Comparison of ENCODE assay signal across 10 cellular contexts in the genomic region with DNA sequence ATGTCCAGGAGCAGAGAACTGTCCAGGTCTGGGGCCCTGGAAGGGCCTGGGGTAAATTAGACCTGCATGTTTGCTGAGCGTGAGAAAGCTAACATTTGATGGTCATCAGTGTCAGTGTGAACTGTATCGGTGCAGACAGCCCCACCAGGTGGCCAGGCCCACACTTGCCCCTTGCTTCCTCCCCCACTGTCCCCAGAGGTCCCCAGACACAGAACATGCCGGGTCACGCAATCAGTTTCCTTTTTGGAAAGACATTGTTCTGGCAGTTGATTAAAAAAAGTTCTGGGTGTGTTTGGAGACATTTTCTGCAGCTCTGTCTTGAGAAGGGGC. TPM values are rescaled to one million over a fixed set of nuclear protein-coding genes. Genes with fewer than 3 reads are reported as not detected.
DNase-seq lines count a peak whose midpoint lies in the region; ATAC-seq and TF ChIP-seq lines count a peak whose summit lies in the region.
"Had no signal": no experiment of that assay in that cellular context is flagged by ENCODE, and none has a peak within 500 bp of the region (broad histone marks: within the 10 kb centered on the region; RNA-seq: fewer than 3 reads in every experiment).

No MANE protein-coding gene starts in this region.

- no peaks in the 10 kb centered on the region for H3K36me3 Mint-ChIP-seq in endodermal cell (ENCODE audit: low read depth)
- H3K36me3 Mint-ChIP-seq in progenitor cell of endocrine pancreas (ENCODE audit: insufficient read depth) = no peaks in the 10 kb centered on the region

- H3K4me1 Mint-ChIP-seq in endodermal cell = peaks cover 17% of the 10 kb centered on the region
- H3K4me1 Mint-ChIP-seq in progenitor cell of endocrine pancreas (ENCODE audit: low read depth) = peaks cover 22% of the 10 kb centered on the region

- peaks cover 55% of the 10 kb centered on the region for H3K27me3 ChIP-seq in SK-N-SH (ENCODE audit: insufficient read depth)
- H3K27me3 ChIP-seq in endodermal cell (ENCODE audit: control insufficient read depth, insufficient read depth, low read length, poor library complexity, severe bottlenecking) = peaks cover 50% of the 10 kb centered on the region

- 25% methylated on average over 4 of the region's 4 CpGs for WGBS in SK-N-SH (ENCODE audit: low lambda C conversion rate)
- 68 to 88% methylated on average over 3 to 4 of the region's 4 CpGs for WGBS in endodermal cell (ENCODE audit: insufficient coverage in 1 of 2, insufficient read length in 1 of 2), 2 experiments

- no peak for TF ChIP-seq RAD21 in SK-N-SH (IDR thresholded peaks at IDR 0.05; ENCODE audit: low read length)

- H3K4me3 Mint-ChIP-seq in endodermal cell = peak overlapping the region; percentile 56
- H3K4me3 Mint-ChIP-seq in progenitor cell of endocrine pancreas (ENCODE audit: low read depth) = peak overlapping the region; percentile 77

- H3K79me2 ChIP-seq in SK-N-SH (ENCODE audit: insufficient read depth) = no peaks in the 10 kb centered on the region

- H2AFZ ChIP-seq in SK-N-SH (ENCODE audit: low read depth) = no peak overlapping the region

- no peak overlapping the region for H3K4me2 ChIP-seq in SK-N-SH

- H3F3A ChIP-seq in SK-N-SH (replicated peaks; ENCODE audit: insufficient read depth) = no peaks in the 10 kb centered on the region

- TF ChIP-seq CTCF in SK-N-SH (IDR thresholded peaks at IDR 0.05) (no peak), endodermal cell (conservative IDR thresholded peaks at IDR 0.05) (peak; percentile 53), progenitor cell of endocrine pancreas (IDR thresholded peaks at IDR 0.05; ENCODE audit: unreplicated experiment) (peak; percentile 45)

- H4K20me1 ChIP-seq in SK-N-SH (ENCODE audit: insufficient read depth) = no peaks in the 10 kb centered on the region

- H3K27me3 Mint-ChIP-seq in endodermal cell (ENCODE audit: insufficient read depth) (peaks cover 43% of the 10 kb centered on the region), progenitor cell of endocrine pancreas (peaks cover 27% of the 10 kb centered on the region)

- H3K4me1 ChIP-seq in SK-N-SH (ENCODE audit: control insufficient read depth in 1 of 2, insufficient read depth in 2 of 2, low read depth in 1 of 2, low read length in 1 of 2) (no peaks in the 10 kb centered on the region; a peak in 1 of 4 replicates), endodermal cell (ENCODE audit: control insufficient read depth, insufficient read depth, low read length) (no peaks in the 10 kb centered on the region)

- H3K9me3 Mint-ChIP-seq in endodermal cell (no peaks in the 10 kb centered on the region), progenitor cell of endocrine pancreas (ENCODE audit: low read depth) (no peaks in the 10 kb centered on the region)

- H3K9me3 ChIP-seq in SK-N-SH = no peaks in the 10 kb centered on the region
- no peaks in the 10 kb centered on the region for H3K9me3 ChIP-seq in endodermal cell (ENCODE audit: control insufficient read depth, low read length)

- DNase-seq in SK-N-SH (no peak), MV-4-11 (lab: John Stamatoyannopoulos, UW) (peak; percentile 48), endodermal cell (no peak), progenitor cell of endocrine pancreas (ENCODE audit: low spot score, unreplicated experiment) (no peak), kidney glomerular epithelial cell (lab: John Stamatoyannopoulos, UW) (no peak)

- H3K9ac ChIP-seq in SK-N-SH = no peak overlapping the region
- H3K9ac ChIP-seq in endodermal cell (ENCODE audit: extremely low read depth, low read length, poor library complexity, severe bottlenecking) = no peak overlapping the region

- POLR2A ChIA-PET in SK-N-SH (lab: Yijun Ruan, JAX) = no interaction called here

- CTCF ChIA-PET in SK-N-SH (lab: Yijun Ruan, JAX) = interaction anchor here (1.0 to 6.5 kb wide), 16 partner anchors 9 to 482 kb away, joined by 3 to 44 read pairs (median 7); no protein-coding TSS in a partner anchor

- H3K27ac ChIP-seq in SK-N-SH (ENCODE audit: low read depth in 2 of 2, low read length in 1 of 2) (no peak overlapping the region), endodermal cell (ENCODE audit: low read depth, low read length) (no peak overlapping the region)

- H3K9me2 ChIP-seq in SK-N-SH = no peaks in the 10 kb centered on the region

- TF ChIP-seq EP300 in SK-N-SH (IDR thresholded peaks at IDR 0.05; ENCODE audit: borderline replicate concordance in 1 of 2, low read depth in 1 of 2, low read length in 1 of 2) = no peak

- ATAC-seq in SK-N-SH treated with all-trans-retinoic acid at 6 μM for 48 hours (no peak), GM19395 (IDR thresholded peaks at IDR 0.05; ENCODE audit: unreplicated experiment) (no peak), HG02981 (IDR thresholded peaks at IDR 0.05; ENCODE audit: unreplicated experiment) (no peak)

- H3K36me3 ChIP-seq in SK-N-SH (replicated peaks in 1 of 2; ENCODE audit: control insufficient read depth in 1 of 2, insufficient read depth in 2 of 2, low read length in 1 of 2) (no peaks in the 10 kb centered on the region), endodermal cell (ENCODE audit: control insufficient read depth, insufficient read depth, low read length) (no peaks in the 10 kb centered on the region)

- H3K4me3 ChIP-seq in SK-N-SH (ENCODE audit: low read depth in 2 of 2, low read length in 1 of 2) (no peak overlapping the region), endodermal cell (ENCODE audit: low read length) (no peak overlapping the region)

- H3K27ac Mint-ChIP-seq in endodermal cell = no peak overlapping the region
- H3K27ac Mint-ChIP-seq in progenitor cell of endocrine pancreas = no peak overlapping the region

TF ChIP-seq in SK-N-SH, 30 proteins besides CTCF, POLR2A, EP300 and RAD21:
- TF ChIP-seq SMC3 (IDR thresholded peaks at IDR 0.05; ENCODE audit: low read depth, low read length) (0 out of 2 replicates have a peak, but pooled peaks have one; percentile 5), MEF2A (IDR thresholded peaks at IDR 0.05; ENCODE audit: borderline replicate concordance, low read depth) (no peak)

TF ChIP-seq in SK-N-SH treated with all-trans-retinoic acid at 6 μM for 48 hours, 23 proteins besides CTCF, POLR2A, EP300 and RAD21:
- TF ChIP-seq, protein P1, sequence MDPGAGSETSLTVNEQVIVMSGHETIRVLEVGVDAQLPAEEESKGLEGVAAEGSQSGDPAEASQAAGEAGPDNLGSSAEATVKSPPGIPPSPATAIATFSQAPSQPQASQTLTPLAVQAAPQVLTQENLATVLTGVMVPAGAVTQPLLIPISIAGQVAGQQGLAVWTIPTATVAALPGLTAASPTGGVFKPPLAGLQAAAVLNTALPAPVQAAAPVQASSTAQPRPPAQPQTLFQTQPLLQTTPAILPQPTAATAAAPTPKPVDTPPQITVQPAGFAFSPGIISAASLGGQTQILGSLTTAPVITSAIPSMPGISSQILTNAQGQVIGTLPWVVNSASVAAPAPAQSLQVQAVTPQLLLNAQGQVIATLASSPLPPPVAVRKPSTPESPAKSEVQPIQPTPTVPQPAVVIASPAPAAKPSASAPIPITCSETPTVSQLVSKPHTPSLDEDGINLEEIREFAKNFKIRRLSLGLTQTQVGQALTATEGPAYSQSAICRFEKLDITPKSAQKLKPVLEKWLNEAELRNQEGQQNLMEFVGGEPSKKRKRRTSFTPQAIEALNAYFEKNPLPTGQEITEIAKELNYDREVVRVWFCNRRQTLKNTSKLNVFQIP (CRISPR knock-in tag; IDR thresholded peaks at IDR 0.05; ENCODE audit: borderline replicate concordance, low read depth) = no peak
- TF ChIP-seq TCF4 (CRISPR knock-in tag; IDR thresholded peaks at IDR 0.05; ENCODE audit: borderline replicate concordance) = no peak
- no peak for TF ChIP-seq ZC3H10 (CRISPR knock-in tag; IDR thresholded peaks at IDR 0.05)
- TF ChIP-seq BACH2 (CRISPR knock-in tag; IDR thresholded peaks at IDR 0.05; ENCODE audit: borderline replicate concordance) = no peak
- no peak for TF ChIP-seq ZFP3 (CRISPR knock-in tag; IDR thresholded peaks at IDR 0.05)
- TF ChIP-seq ZNF8 (CRISPR knock-in tag; IDR thresholded peaks at IDR 0.05) = no peak
- TF ChIP-seq RARB (CRISPR knock-in tag; IDR thresholded peaks at IDR 0.05) = no peak
- no peak for TF ChIP-seq CSDC2 (CRISPR knock-in tag; IDR thresholded peaks at IDR 0.05)
- TF ChIP-seq TOX (CRISPR knock-in tag; IDR thresholded peaks at IDR 0.05; ENCODE audit: borderline replicate concordance) = no peak
- no peak for TF ChIP-seq SNAI2 (CRISPR knock-in tag; IDR thresholded peaks at IDR 0.05)

RNA-seq across cellular contexts. Expression of a gene that starts 1.5 kb away (rescaled TPM):
- not detected in 2 replicates for polyA plus RNA-seq in SK-N-SH (2012; rRNA removed)
- polyA plus RNA-seq in SK-N-SH (2012; cell fraction: cytosol; rRNA removed) = not detected in 2 replicates
- 0.06 TPM in 1 of 2 replicates, not detected in the other for polyA plus RNA-seq in SK-N-SH (2012; cell fraction: nucleus; rRNA removed)
- total RNA-seq in endodermal cell (10 to 100 TPM; 11.2 to 13.9 TPM), progenitor cell of endocrine pancreas (23.9 and 28.3 TPM in 2 replicates)
- 63.1 TPM for polyA plus RNA-seq in endodermal cell (2013, experiment 1 of 2)
- 59.4 TPM for polyA plus RNA-seq in endodermal cell (2013, experiment 2 of 2)
- total RNA-seq: LHCN-M2 had no signal
- polyA plus RNA-seq: fibroblast of lung had no signal
